7 cellular contexts compared by ENCODE assay signal in genomic region chr22:37657590-37658132, GRCh38. TPM values are rescaled to one million over a fixed set of nuclear protein-coding genes. Genes with fewer than 3 reads are reported as not detected.
DNase-seq lines count a peak whose midpoint lies in the region; ATAC-seq, FAIRE-seq and TF ChIP-seq lines count a peak whose summit lies in the region.

No MANE protein-coding gene starts in this region.

- peaks cover 25 to 35% of the 10 kb centered on the region in 2 experiments; a peak in 3 of 4 replicates for H3K79me2 ChIP-seq in H1 (ENCODE audit: control insufficient read depth in 1 of 2, insufficient read depth in 2 of 2, low read length in 2 of 2)

- H3K14ac ChIP-seq in H1 (ENCODE audit: insufficient read length), result no peak overlapping the region

- no peak overlapping the region for H2BK15ac ChIP-seq in H1 (ENCODE audit: low read length)

- H2AK5ac ChIP-seq in H1 (ENCODE audit: low read depth, low read length), result 0 out of 2 replicates have a peak overlapping the region, but pooled peaks have one; percentile 9

- peaks cover 11% of the 10 kb centered on the region for H3K23me2 ChIP-seq in H1 (ENCODE audit: low read depth, low read length)

- H3K27ac ChIP-seq in H1 (ENCODE audit: low read depth, low read length), result no peak overlapping the region

- DNase-seq in GM12892 (ENCODE audit: insufficient read length), result no peak
- peak; percentile 65 for DNase-seq in OCI-M1 (lab: John Stamatoyannopoulos, UW)
- no peak for DNase-seq in H1 (ENCODE audit: low read depth in 1 of 2, low spot score in 2 of 2)
- no peak for DNase-seq in putamen (ENCODE audit: low spot score)

- peaks cover 0 to 21% (median 6%) of the 10 kb centered on the region in 4 experiments; a peak in 5 of 7 replicates for H3K4me1 ChIP-seq in H1 (replicated peaks in 1 of 4; ENCODE audit: control insufficient read depth in 3 of 4, insufficient read depth in 4 of 4, low read length in 3 of 4)
- H3K4me1 ChIP-seq in neuron (ENCODE audit: insufficient read depth, low read length), result peaks cover 33% of the 10 kb centered on the region

- H4K91ac ChIP-seq in H1 (replicated peaks; ENCODE audit: insufficient read length, low read length), result no peak overlapping the region

- H3K4me2 ChIP-seq in H1 (ENCODE audit: insufficient read depth in 1 of 2, low read depth in 2 of 2, low read length in 2 of 2), result peak overlapping the region; percentile 82 to 96

- no peak for TF ChIP-seq EP300 in H1 (IDR thresholded peaks at IDR 0.05; ENCODE audit: borderline replicate concordance in 1 of 2, low read depth in 2 of 2, low read length in 2 of 2)

- H3K27me3 ChIP-seq in H1 (replicated peaks in 1 of 4; ENCODE audit: control insufficient read depth in 3 of 4, extremely low read depth in 1 of 4, insufficient read depth in 3 of 4, low read length in 3 of 4), result no peaks in the 10 kb centered on the region
- no peaks in the 10 kb centered on the region for H3K27me3 ChIP-seq in neuron (ENCODE audit: insufficient read depth, low read length)

- CTCF ChIA-PET in H1 (lab: Charles Lee; ENCODE audit: partially characterized antibody), result interaction anchor here (0.8 to 12.1 kb wide), 15 partner anchors 17 to 171 kb away, joined by 3 to 165 read pairs (median 4); partner anchors contain the start of genes LGALS1, MFNG and SH3BP1

- no peak overlapping the region for H2BK12ac ChIP-seq in H1 (ENCODE audit: low read depth, low read length)

- H3K36me3 ChIP-seq in H1 (ENCODE audit: control insufficient read depth in 2 of 4, insufficient read depth in 4 of 4, low read length in 3 of 4) (peaks cover 0 to 9% (median 0%) of the 10 kb centered on the region in 4 experiments; a peak in 2 of 8 replicates), neuron (ENCODE audit: insufficient read depth, low read length) (no peaks in the 10 kb centered on the region)

- 0 out of 7 replicates have a peak overlapping the region, but pooled peaks of 1 of the 4 experiments have one; percentile 2 for H3K9ac ChIP-seq in H1 (replicated peaks in 1 of 4; ENCODE audit: extremely low read depth in 1 of 4, low read depth in 3 of 4, low read length in 3 of 4)

- H3K9me3 ChIP-seq in H1 (ENCODE audit: insufficient read depth in 2 of 2, low read depth in 1 of 2, low read length in 1 of 2) (no peaks in the 10 kb centered on the region), neuron (ENCODE audit: low read length) (no peaks in the 10 kb centered on the region)

- POLR2A ChIA-PET in H1 (lab: Charles Lee; ENCODE audit: partially characterized antibody), result interaction anchor here (0.6 to 5.1 kb wide), 20 partner anchors 9 to 151 kb away, joined by 3 to 37 read pairs (median 4); partner anchors contain the start of genes GCAT, LGALS1 and TRIOBP

- H3K23ac ChIP-seq in H1 (ENCODE audit: insufficient read length), result no peak overlapping the region

- H2BK20ac ChIP-seq in H1 (ENCODE audit: low read length), result no peak overlapping the region

- no peak overlapping the region for H2BK120ac ChIP-seq in H1 (replicated peaks; ENCODE audit: low read depth, low read length)

- 29% methylated on average over 6 of the region's 6 CpGs; no CpG with 5 or more reads in 1 of the 2 experiments for WGBS in H1 (ENCODE audit: extremely low coverage in 1 of 2, insufficient coverage in 1 of 2, insufficient read length in 1 of 2, insufficient replicate concordance in 2 of 2, low coverage in 1 of 2, low lambda C conversion rate in 2 of 2, missing lambda C conversion rate in 1 of 2), 2 experiments

- H2BK5ac ChIP-seq in H1 (ENCODE audit: low read depth, low read length), result no peak overlapping the region

- peaks cover 15 to 28% of the 10 kb centered on the region in 2 experiments for H4K20me1 ChIP-seq in H1 (replicated peaks in 1 of 2; ENCODE audit: control insufficient read depth in 1 of 2, insufficient read depth in 2 of 2, low read length in 2 of 2)

- FAIRE-seq in GM12892 (lab: Jason Lieb, UNC) (peak; percentile 68), H1 (lab: Jason Lieb, UNC) (no peak)

- H4K5ac ChIP-seq in H1 (ENCODE audit: insufficient read length, low read depth, low read length), result no peak overlapping the region

- TF ChIP-seq RAD21 in H1 (IDR thresholded peaks at IDR 0.05 in 1 of 2, conservative IDR thresholded peaks at IDR 0.05 in 1 of 2; ENCODE audit: low read depth in 2 of 2, low read length in 2 of 2), result no peak

- no peak overlapping the region for H3K56ac ChIP-seq in H1 (replicated peaks; ENCODE audit: insufficient read length, low read depth, low read length)

- peaks cover 17% of the 10 kb centered on the region for H3K79me1 ChIP-seq in H1 (ENCODE audit: low read depth, low read length)

- H3K4me3 ChIP-seq in H1 (ENCODE audit: extremely low read depth in 1 of 4, insufficient read depth in 2 of 4, low read depth in 3 of 4, low read length in 4 of 4) (peak overlapping the region; percentile 44 to 94 (median 76)), neuron (ENCODE audit: low read length) (peak overlapping the region; percentile 73)

- ATAC-seq in GM18517 (IDR thresholded peaks at IDR 0.05; ENCODE audit: unreplicated experiment) (no peak), HG02678 (IDR thresholded peaks at IDR 0.05; ENCODE audit: unreplicated experiment) (no peak)

- H4K8ac ChIP-seq in H1 (ENCODE audit: extremely low read depth, insufficient read depth, low read length), result no peak overlapping the region

- TF ChIP-seq CTCF in H1 (IDR thresholded peaks at IDR 0.05; ENCODE audit: control extremely low read depth in 1 of 3, insufficient read depth in 1 of 3, low read depth in 1 of 3, low read length in 3 of 3), result no peak

- no peak overlapping the region for H3K4ac ChIP-seq in H1 (replicated peaks; ENCODE audit: insufficient read length, low read depth, low read length)

- TF ChIP-seq POLR2A in GM12892 (IDR thresholded peaks at IDR 0.05; ENCODE audit: low read depth, low read length), result no peak; the same call in none of the 2 replicates
- no peak for TF ChIP-seq POLR2A in H1 (IDR thresholded peaks at IDR 0.05; ENCODE audit: control extremely low read depth in 1 of 2, low read depth in 2 of 2, low read length in 2 of 2)

- H3K18ac ChIP-seq in H1 (ENCODE audit: extremely low read depth, low read length), result no peak overlapping the region; the same call in 1 of the 2 replicates

- H2AFZ ChIP-seq in H1 (ENCODE audit: low read length) (peak overlapping the region; percentile 89; the same call in 1 of the 2 replicates), neuron (ENCODE audit: low read depth, low read length) (peak overlapping the region; percentile 60)

RNA-seq across cellular contexts. Expression of gene PDXP, which starts 0.9 kb away (rescaled TPM):
- polyA plus RNA-seq in GM12892 (2012; ENCODE audit: missing spikeins), result 31.5 TPM
- 35.7 and 36.6 TPM in 2 replicates for total RNA-seq in H1 (2021; fragmentation: NEBNext Ultra II Directional; extraction: Animal tissue kit (Norgen Biotek cat#: 25700))
- polyA plus RNA-seq in H1 (2011; rRNA removed), result 67.7 and 74.8 TPM in 2 replicates
- polyA plus RNA-seq in H1 (2011; cell fraction: cytosol; rRNA removed), result 47.4 TPM
- polyA plus RNA-seq in H1 (2011; cell fraction: nucleus; rRNA removed), result 60.6 TPM
- polyA plus RNA-seq in H1 (2012, experiment 1 of 2), result 33.3 to 46.0 TPM (median 43.7 TPM) in 4 replicates
- polyA plus RNA-seq in H1 (2012, experiment 2 of 2), result 66.6 TPM
- polyA plus RNA-seq in H1 (2013, experiment 1 of 2), result 33.9 TPM
- 31.0 TPM for polyA plus RNA-seq in H1 (2013, experiment 2 of 2)
- 31.8 and 36.4 TPM in 2 replicates for polyA minus RNA-seq in H1 (2011; rRNA and poly(A)+ RNA removed)
- polyA minus RNA-seq in H1 (2011; cell fraction: cytosol; rRNA and poly(A)+ RNA removed), result 30.2 TPM
- 13.4 TPM for polyA minus RNA-seq in H1 (2011; cell fraction: nucleus; rRNA and poly(A)+ RNA removed)

RNA-seq across cellular contexts. Expression of gene LGALS1, which starts 17.8 kb away (rescaled TPM):
- 993 TPM for polyA plus RNA-seq in GM12892 (2012; ENCODE audit: missing spikeins)
- 12.0 and 14.9 TPM in 2 replicates for total RNA-seq in H1 (2021; fragmentation: NEBNext Ultra II Directional; extraction: Animal tissue kit (Norgen Biotek cat#: 25700))
- polyA plus RNA-seq in H1 (2011; rRNA removed), result 92.4 and 101 TPM in 2 replicates
- 77.6 TPM for polyA plus RNA-seq in H1 (2011; cell fraction: cytosol; rRNA removed)
- 64.0 TPM for polyA plus RNA-seq in H1 (2011; cell fraction: nucleus; rRNA removed)
- polyA plus RNA-seq in H1 (2012, experiment 1 of 2), result 11.2 to 50.4 TPM (median 33.3 TPM) in 4 replicates
- 38.4 TPM for polyA plus RNA-seq in H1 (2012, experiment 2 of 2)
- polyA plus RNA-seq in H1 (2013, experiment 1 of 2), result 39.2 TPM
- polyA plus RNA-seq in H1 (2013, experiment 2 of 2), result 36.3 TPM
- 15.3 and 15.5 TPM in 2 replicates for polyA minus RNA-seq in H1 (2011; rRNA and poly(A)+ RNA removed)
- polyA minus RNA-seq in H1 (2011; cell fraction: cytosol; rRNA and poly(A)+ RNA removed), result 13.3 TPM
- 14.5 TPM for polyA minus RNA-seq in H1 (2011; cell fraction: nucleus; rRNA and poly(A)+ RNA removed)

RNA-seq across cellular contexts. Expression of gene SH3BP1, which starts 18.2 kb away (rescaled TPM):
- 35.9 TPM for polyA plus RNA-seq in GM12892 (2012; ENCODE audit: missing spikeins)
- 32.4 and 40.3 TPM in 2 replicates for total RNA-seq in H1 (2021; fragmentation: NEBNext Ultra II Directional; extraction: Animal tissue kit (Norgen Biotek cat#: 25700))
- 23.9 and 34.8 TPM in 2 replicates for polyA plus RNA-seq in H1 (2011; rRNA removed)
- polyA plus RNA-seq in H1 (2011; cell fraction: cytosol; rRNA removed), result 22.8 TPM
- 50.1 TPM for polyA plus RNA-seq in H1 (2011; cell fraction: nucleus; rRNA removed)
- polyA plus RNA-seq in H1 (2012, experiment 1 of 2), result 57.5 to 65.6 TPM (median 60.4 TPM) in 4 replicates
- 35.9 TPM for polyA plus RNA-seq in H1 (2012, experiment 2 of 2)
- 21.9 TPM for polyA plus RNA-seq in H1 (2013, experiment 1 of 2)
- polyA plus RNA-seq in H1 (2013, experiment 2 of 2), result 22.1 TPM
- 20.1 and 23.7 TPM in 2 replicates for polyA minus RNA-seq in H1 (2011; rRNA and poly(A)+ RNA removed)
- 17.0 TPM for polyA minus RNA-seq in H1 (2011; cell fraction: cytosol; rRNA and poly(A)+ RNA removed)
- 19.7 TPM for polyA minus RNA-seq in H1 (2011; cell fraction: nucleus; rRNA and poly(A)+ RNA removed)

RNA-seq across cellular contexts. Expression of gene NOL12, which starts 28.5 kb away (rescaled TPM):
- 18.5 TPM for polyA plus RNA-seq in GM12892 (2012; ENCODE audit: missing spikeins)
- total RNA-seq in H1 (2021; fragmentation: NEBNext Ultra II Directional; extraction: Animal tissue kit (Norgen Biotek cat#: 25700)), result 26.7 and 28.3 TPM in 2 replicates
- 25.3 TPM in 2 replicates for polyA plus RNA-seq in H1 (2011; rRNA removed)
- 40.9 TPM for polyA plus RNA-seq in H1 (2011; cell fraction: cytosol; rRNA removed)
- 43.6 TPM for polyA plus RNA-seq in H1 (2011; cell fraction: nucleus; rRNA removed)
- polyA plus RNA-seq in H1 (2012, experiment 1 of 2), result 19.3 to 37.0 TPM (median 34.3 TPM) in 4 replicates
- 27.9 TPM for polyA plus RNA-seq in H1 (2012, experiment 2 of 2)
- polyA plus RNA-seq in H1 (2013, experiment 1 of 2), result 27.9 TPM
- polyA plus RNA-seq in H1 (2013, experiment 2 of 2), result 24.0 TPM
- polyA minus RNA-seq in H1 (2011; rRNA and poly(A)+ RNA removed), result 8.3 and 9.6 TPM in 2 replicates
- polyA minus RNA-seq in H1 (2011; cell fraction: cytosol; rRNA and poly(A)+ RNA removed), result 8.8 TPM
- 16.7 TPM for polyA minus RNA-seq in H1 (2011; cell fraction: nucleus; rRNA and poly(A)+ RNA removed)

RNA-seq across cellular contexts. Expression of gene TRIOBP, which starts 39.2 kb away (rescaled TPM):
- polyA plus RNA-seq in GM12892 (2012; ENCODE audit: missing spikeins), result 9.2 TPM
- 27.3 and 29.1 TPM in 2 replicates for total RNA-seq in H1 (2021; fragmentation: NEBNext Ultra II Directional; extraction: Animal tissue kit (Norgen Biotek cat#: 25700))
- 18.2 and 36.0 TPM in 2 replicates for polyA plus RNA-seq in H1 (2011; rRNA removed)
- polyA plus RNA-seq in H1 (2011; cell fraction: cytosol; rRNA removed), result 27.6 TPM
- 40.4 TPM for polyA plus RNA-seq in H1 (2011; cell fraction: nucleus; rRNA removed)
- 23.3 to 41.8 TPM (median 38.0 TPM) in 4 replicates for polyA plus RNA-seq in H1 (2012, experiment 1 of 2)
- 19.8 TPM for polyA plus RNA-seq in H1 (2012, experiment 2 of 2)
- 27.4 TPM for polyA plus RNA-seq in H1 (2013, experiment 1 of 2)
- polyA plus RNA-seq in H1 (2013, experiment 2 of 2), result 25.9 TPM
- polyA minus RNA-seq in H1 (2011; rRNA and poly(A)+ RNA removed), result 43.1 and 47.6 TPM in 2 replicates
- 28.8 TPM for polyA minus RNA-seq in H1 (2011; cell fraction: cytosol; rRNA and poly(A)+ RNA removed)
- polyA minus RNA-seq in H1 (2011; cell fraction: nucleus; rRNA and poly(A)+ RNA removed), result 20.8 TPM
